8 cellular contexts compared by ENCODE assay signal in the genomic region with DNA sequence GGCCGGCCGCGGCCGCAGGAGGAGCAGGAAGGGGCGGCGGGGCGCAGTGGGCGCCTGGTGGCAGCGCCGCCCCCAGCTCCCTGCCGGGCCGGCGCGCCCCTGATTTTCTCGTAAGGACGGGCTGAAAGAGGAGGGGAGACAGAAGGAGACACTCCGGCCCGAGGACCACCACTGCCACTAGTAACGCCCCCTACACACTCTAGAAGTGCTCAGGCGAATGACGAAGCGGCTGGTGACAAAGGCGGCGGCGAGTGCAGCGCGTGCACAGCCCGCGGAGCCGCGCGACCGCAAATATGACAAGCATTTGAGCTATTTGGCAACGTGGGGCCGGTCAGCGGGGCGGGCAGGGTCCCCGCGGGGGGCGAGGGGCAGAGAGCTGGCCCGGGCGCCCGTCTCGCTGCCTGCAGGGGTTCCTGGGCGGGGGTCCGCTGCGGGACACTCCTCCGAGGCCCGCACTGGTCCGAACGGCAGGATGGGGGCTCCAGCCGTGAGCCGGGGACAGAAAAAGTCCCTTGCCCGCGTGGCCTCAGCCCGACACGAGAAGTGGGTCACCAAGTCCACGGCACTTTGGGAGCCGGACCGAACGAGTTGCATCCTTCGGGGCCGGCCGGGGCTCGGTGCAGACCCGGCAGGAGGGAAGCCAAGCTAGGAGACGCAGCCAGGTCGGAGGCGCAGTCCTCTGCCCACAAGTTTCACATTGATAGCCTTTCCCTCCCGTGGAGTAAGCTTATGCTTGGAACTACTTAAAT. TPM values are rescaled to one million over a fixed set of nuclear protein-coding genes. Genes with fewer than 3 reads are reported as not detected.
DNase-seq lines count a peak whose midpoint lies in the region; ATAC-seq and TF ChIP-seq lines count a peak whose summit lies in the region.

No MANE protein-coding gene starts in this region.

- POLR2A ChIA-PET in GM10248 (lab: Yijun Ruan, JAX), result interaction anchor here (0.6 to 6.1 kb wide), 17 partner anchors 8 to 210 kb away, joined by 3 to 57 read pairs (median 6); no protein-coding TSS in a partner anchor

- CTCF ChIA-PET in activated naive CD4-positive, alpha-beta T cell treated with anti-CD3 and anti-CD28 coated beads, Interleukin-2, amount 10 ng/mL, durations not matched to agents 7 days and 5 days (lab: Charles Lee), result interaction anchor here (0.7 to 6.6 kb wide), 20 partner anchors 8 to 208 kb away, joined by 3 to 53 read pairs (median 4); no protein-coding TSS in a partner anchor
- CTCF ChIA-PET in GM10248 (lab: Yijun Ruan, JAX), result interaction anchor here (0.7 to 10.2 kb wide), 38 partner anchors 7 to 377 kb away, joined by 3 to 94 read pairs (median 4); partner anchors contain the start of gene AFTPH

- H3K27ac Mint-ChIP-seq in activated naive CD4-positive, alpha-beta T cell treated with anti-CD3 and anti-CD28 coated beads, Interleukin-2, amount 10 ng/mL, durations not matched to agents 7 days and 5 days, result peak overlapping the region; percentile 86

- H3K27me3 Mint-ChIP-seq in activated naive CD4-positive, alpha-beta T cell treated with anti-CD3 and anti-CD28 coated beads, Interleukin-2, amount 10 ng/mL, durations not matched to agents 7 days and 5 days, result peaks cover 9% of the 10 kb centered on the region

- in situ Hi-C loops in KBM-7 (cut with MboI; ENCODE audit: low pct_unique_long_range_greater_than_20kb, low sequenced_read_pairs), result no loop called here

- H3K36me3 Mint-ChIP-seq in activated naive CD4-positive, alpha-beta T cell treated with anti-CD3 and anti-CD28 coated beads, Interleukin-2, amount 10 ng/mL, durations not matched to agents 7 days and 5 days, result no peaks in the 10 kb centered on the region

- DNase-seq in ELR (ENCODE audit: low read depth) (peak; percentile 95), KBM-7 (peak; percentile 86), SK-N-DZ (ENCODE audit: low spot score) (peak; percentile 79), glomerular visceral epithelial cell (ENCODE audit: extremely low spot score) (peak; percentile 90), pons (ENCODE audit: low spot score) (peak; percentile 24), GM10248 (ENCODE audit: extremely low spot score) (no peak)
- DNase-seq in activated naive CD4-positive, alpha-beta T cell treated with anti-CD3 and anti-CD28 coated beads, Interleukin-2, amount 10 ng/mL, durations not matched to agents 7 days and 5 days, result peak; percentile 71

- H3K9me3 Mint-ChIP-seq in activated naive CD4-positive, alpha-beta T cell treated with anti-CD3 and anti-CD28 coated beads, Interleukin-2, amount 10 ng/mL, durations not matched to agents 7 days and 5 days, result no peaks in the 10 kb centered on the region

- H3K4me3 Mint-ChIP-seq in activated naive CD4-positive, alpha-beta T cell treated with anti-CD3 and anti-CD28 coated beads, Interleukin-2, amount 10 ng/mL, durations not matched to agents 7 days and 5 days, result peak overlapping the region; percentile 79

- H3K4me1 Mint-ChIP-seq in activated naive CD4-positive, alpha-beta T cell treated with anti-CD3 and anti-CD28 coated beads, Interleukin-2, amount 10 ng/mL, durations not matched to agents 7 days and 5 days, result peaks cover 57% of the 10 kb centered on the region

- peak; percentile 32 for ATAC-seq in GM21786 (IDR thresholded peaks at IDR 0.05; ENCODE audit: unreplicated experiment)

- TF ChIP-seq CTCF in GM10248 (IDR thresholded peaks at IDR 0.05; ENCODE audit: control extremely low read depth, extremely low read depth, low read depth, missing control alignments), result no peak

RNA-seq across cellular contexts. Expression of gene SERTAD2, which starts 0.5 kb away (rescaled TPM):
- 5.9 and 7.3 TPM in 2 replicates for polyA plus RNA-seq in SK-N-DZ (2014; cell fraction: cytosol; rRNA removed)
- polyA plus RNA-seq in SK-N-DZ (2014; cell fraction: nucleus; rRNA removed), result 3.1 and 4.2 TPM in 2 replicates
